In genomic region chr7:10637991-10638390, GRCh38 we compare ENCODE assay signal across 2 cellular contexts.
A peak's percentile ranks its signal among the peaks of the same experiment; 100 is the strongest.
TF ChIP-seq lines count a peak whose summit lies in the region.

No MANE protein-coding gene starts in this region.

TF ChIP-seq in HepG2, 621 proteins besides CTCF, POLR2A, EP300 and RAD21 (continued from another document):
- TF ChIP-seq NR0B2 (CRISPR knock-in tag; IDR thresholded peaks at IDR 0.05) (no peak), RFXANK (CRISPR knock-in tag; IDR thresholded peaks at IDR 0.05) (no peak), SMARCC2 (IDR thresholded peaks at IDR 0.05) (no peak), CREB1 (IDR thresholded peaks at IDR 0.05) (peak; percentile 49; the same call in 1 of the 2 replicates), CREB1 (CRISPR knock-in tag; IDR thresholded peaks at IDR 0.05) (no peak), RBM39 (IDR thresholded peaks at IDR 0.05; ENCODE audit: low read depth, low read length, poor library complexity, severe bottlenecking) (no peak), THAP9 (CRISPR knock-in tag; IDR thresholded peaks at IDR 0.05; ENCODE audit: borderline replicate concordance) (no peak), ARNT (IDR thresholded peaks at IDR 0.05) (no peak), ZNF180 (CRISPR knock-in tag; IDR thresholded peaks at IDR 0.05; ENCODE audit: borderline replicate concordance, low read depth) (no peak)
TF ChIP-seq in HepG2: peak in this region for 2.

TF ChIP-seq in K562, 482 proteins besides CTCF, POLR2A, EP300 and RAD21 (continued from another document):
- no peak for TF ChIP-seq ELK1 (CRISPR knock-in tag; IDR thresholded peaks at IDR 0.05)
- TF ChIP-seq CREM (IDR thresholded peaks at IDR 0.05; ENCODE audit: low read depth), result 0 out of 2 replicates have a peak, but pooled peaks have one; percentile 18
- TF ChIP-seq PHTF2 (CRISPR knock-in tag; IDR thresholded peaks at IDR 0.05), result no peak
- TF ChIP-seq NFATC3 (IDR thresholded peaks at IDR 0.05), result no peak
- no peak for TF ChIP-seq MECOM (CRISPR knock-in tag; IDR thresholded peaks at IDR 0.05)
- TF ChIP-seq POLR2G (IDR thresholded peaks at IDR 0.05; ENCODE audit: low read depth, low read length), result no peak
- TF ChIP-seq NR2C2 (CRISPR knock-in tag; IDR thresholded peaks at IDR 0.05), result no peak
- TF ChIP-seq NR2C2 (tag; IDR thresholded peaks at IDR 0.05), result no peak
- TF ChIP-seq BCL6 (CRISPR knock-in tag; IDR thresholded peaks at IDR 0.05), result no peak
- no peak for TF ChIP-seq ZNF512 (tag; IDR thresholded peaks at IDR 0.05)
- TF ChIP-seq NFE2L1 (tag; IDR thresholded peaks at IDR 0.05; ENCODE audit: borderline replicate concordance, low read depth), result no peak
- TF ChIP-seq PHB2 (IDR thresholded peaks at IDR 0.05; ENCODE audit: low read depth), result no peak
- TF ChIP-seq SLC30A9 (CRISPR knock-in tag; IDR thresholded peaks at IDR 0.05), result no peak
- peak; percentile 81 for TF ChIP-seq ATF7 (IDR thresholded peaks at IDR 0.05)
- no peak for TF ChIP-seq FOXK2 (conservative IDR thresholded peaks at IDR 0.05 in 1 of 2, IDR thresholded peaks at IDR 0.05 in 1 of 2; ENCODE audit: low read depth in 2 of 2)
